ENCODE assay signal across 28 cellular contexts in genomic region chr1:19381261-19381660, GRCh38.
"Had no signal": no experiment of that assay in that cellular context is flagged by ENCODE, and none has a peak within 500 bp of the region (broad histone marks: within the 10 kb centered on the region; RNA-seq: fewer than 3 reads in every experiment).

No MANE protein-coding gene starts in this region.

- H3K9me3 ChIP-seq: esophagus squamous epithelium, left ventricle myocardium inferior, testis, transverse colon had no signal

- H3K27ac ChIP-seq: epithelial cell of prostate, esophagus squamous epithelium, hepatocyte, left ventricle myocardium inferior, testis, transverse colon, WERI-Rb-1 had no signal

- ATAC-seq: activated CD4-positive, CD25-positive, alpha-beta regulatory T cell treated with anti-CD3 and anti-CD28 coated beads, Interleukin-2, amount 50 U/mL, for 24 hours; naive thymus-derived CD4-positive, alpha-beta T cell; stimulated activated memory B cell treated with anti-CD40 and anti-IgM and Interleukin-4, amounts not matched to agents 10 μg/mL and 1 μg/mL and 100 μg/mL, for 72 hours; T-helper 17 cell had no signal

- H3K4me2 ChIP-seq: hepatocyte, smooth muscle cell had no signal

- H2AFZ ChIP-seq: hepatocyte had no signal

- H3K9me3 Mint-ChIP-seq: activated CD4-positive, alpha-beta memory T cell treated with anti-CD3 and anti-CD28 coated beads, Interleukin-2, amount 10 ng/mL, durations not matched to agents 7 days and 5 days; activated naive CD4-positive, alpha-beta T cell treated with anti-CD3 and anti-CD28 coated beads, Interleukin-2, amount 50 U/mL, for 24 hours; activated T-helper 2 cell treated with anti-CD3 and anti-CD28 coated beads, Interferon-gamma antibody, Interleukin-2, Interleukin-4, amounts not matched to agents 10 μg/mL and 5 μg/mL and 100 μg/mL, durations not matched to agents 14 hours and 24 hours and 36 hours; stimulated activated memory B cell treated with anti-CD40 and anti-IgM and Interleukin-4, amounts not matched to agents 10 μg/mL and 1 μg/mL and 100 μg/mL, for 72 hours had no signal

- DNase-seq: activated CD4-positive, alpha-beta memory T cell treated with anti-CD3 and anti-CD28 coated beads, Interleukin-2, amount 10 ng/mL, durations not matched to agents 7 days and 5 days; activated CD4-positive, alpha-beta T cell treated with anti-CD3 and anti-CD28 coated beads, Interleukin-2, amount 10 ng/mL, durations not matched to agents 7 days and 5 days; activated CD8-positive, alpha-beta memory T cell treated with anti-CD3 and anti-CD28 coated beads, Interleukin-2, amount 50 U/mL, for 48 hours; activated T-cell treated with anti-CD3 and anti-CD28 coated beads, Interleukin-2, amount 50 U/mL, for 48 hours; effector CD8-positive, alpha-beta T cell; esophagus squamous epithelium; foreskin melanocyte; islet precursor cell; left ventricle myocardium inferior; mammary epithelial cell; naive thymus-derived CD4-positive, alpha-beta T cell; retina; stimulated activated CD4-positive, alpha-beta T cell treated with anti-CD3 and anti-CD28 coated beads, Interleukin-1b, Interleukin-23, amount 100 ng/mL, for 48 hours; stimulated activated CD4-positive, alpha-beta T cell treated with anti-CD3 and anti-CD28 coated beads, Interleukin-4, amount 100 ng/mL, for 4 hours; stimulated activated CD8-positive, alpha-beta memory T cell treated with anti-CD3 and anti-CD28 coated beads, Interleukin-4, amount 100 ng/mL, for 48 hours; T-helper 17 cell; T1000; testis; transverse colon; WERI-Rb-1 had no signal

- H3K27me3 ChIP-seq: esophagus squamous epithelium, hepatocyte, testis, transverse colon had no signal

- H3K27me3 Mint-ChIP-seq: activated CD4-positive, alpha-beta memory T cell treated with anti-CD3 and anti-CD28 coated beads, Interleukin-2, amount 10 ng/mL, durations not matched to agents 7 days and 5 days; activated CD4-positive, alpha-beta T cell treated with anti-CD3 and anti-CD28 coated beads, Interleukin-2, amount 10 ng/mL, durations not matched to agents 7 days and 5 days; activated naive CD4-positive, alpha-beta T cell treated with anti-CD3 and anti-CD28 coated beads, Interleukin-2, amount 50 U/mL, for 24 hours; naive thymus-derived CD4-positive, alpha-beta T cell; stimulated activated memory B cell treated with anti-CD40 and anti-IgM and Interleukin-4, amounts not matched to agents 10 μg/mL and 1 μg/mL and 100 μg/mL, for 72 hours; T-helper 17 cell had no signal

- H3K27ac Mint-ChIP-seq: activated CD4-positive, alpha-beta memory T cell treated with anti-CD3 and anti-CD28 coated beads, Interleukin-2, amount 10 ng/mL, durations not matched to agents 7 days and 5 days; activated CD4-positive, alpha-beta T cell treated with anti-CD3 and anti-CD28 coated beads, Interleukin-2, amount 10 ng/mL, durations not matched to agents 7 days and 5 days; activated naive CD4-positive, alpha-beta T cell treated with anti-CD3 and anti-CD28 coated beads, Interleukin-2, amount 50 U/mL, for 24 hours; activated T-helper 2 cell treated with anti-CD3 and anti-CD28 coated beads, Interferon-gamma antibody, Interleukin-2, Interleukin-4, amounts not matched to agents 10 μg/mL and 5 μg/mL and 100 μg/mL, durations not matched to agents 14 hours and 24 hours and 36 hours; T-helper 17 cell had no signal

- H3K4me3 ChIP-seq: esophagus squamous epithelium, hepatocyte, left ventricle myocardium inferior, smooth muscle cell, testis, transverse colon had no signal

- H3K4me3 Mint-ChIP-seq: activated CD4-positive, alpha-beta memory T cell treated with anti-CD3 and anti-CD28 coated beads, Interleukin-2, amount 10 ng/mL, durations not matched to agents 7 days and 5 days; activated CD4-positive, alpha-beta T cell treated with anti-CD3 and anti-CD28 coated beads, Interleukin-2, amount 10 ng/mL, durations not matched to agents 7 days and 5 days; activated naive CD4-positive, alpha-beta T cell treated with anti-CD3 and anti-CD28 coated beads, Interleukin-2, amount 50 U/mL, for 24 hours; mesothelial cell of epicardium; naive thymus-derived CD4-positive, alpha-beta T cell; stimulated activated memory B cell treated with anti-CD40 and anti-IgM and Interleukin-4, amounts not matched to agents 10 μg/mL and 1 μg/mL and 100 μg/mL, for 72 hours; T-helper 17 cell had no signal
